Comparison of ENCODE assay signal across 1 cellular context in genomic region chr11:74204692-74205091, GRCh38.
TF ChIP-seq lines count a peak whose summit lies in the region.

No MANE protein-coding gene starts in this region.

TF ChIP-seq in IMR-90, 13 proteins besides CTCF, POLR2A, EP300 and RAD21 (continued from another document):
- TF ChIP-seq ELK1 (IDR thresholded peaks at IDR 0.05; ENCODE audit: borderline replicate concordance, low read depth, low read length) (no peak), FOS (IDR thresholded peaks at IDR 0.05; ENCODE audit: low read depth, low read length) (no peak)
